ENCODE assay signal across 30 cellular contexts in the genomic region with DNA sequence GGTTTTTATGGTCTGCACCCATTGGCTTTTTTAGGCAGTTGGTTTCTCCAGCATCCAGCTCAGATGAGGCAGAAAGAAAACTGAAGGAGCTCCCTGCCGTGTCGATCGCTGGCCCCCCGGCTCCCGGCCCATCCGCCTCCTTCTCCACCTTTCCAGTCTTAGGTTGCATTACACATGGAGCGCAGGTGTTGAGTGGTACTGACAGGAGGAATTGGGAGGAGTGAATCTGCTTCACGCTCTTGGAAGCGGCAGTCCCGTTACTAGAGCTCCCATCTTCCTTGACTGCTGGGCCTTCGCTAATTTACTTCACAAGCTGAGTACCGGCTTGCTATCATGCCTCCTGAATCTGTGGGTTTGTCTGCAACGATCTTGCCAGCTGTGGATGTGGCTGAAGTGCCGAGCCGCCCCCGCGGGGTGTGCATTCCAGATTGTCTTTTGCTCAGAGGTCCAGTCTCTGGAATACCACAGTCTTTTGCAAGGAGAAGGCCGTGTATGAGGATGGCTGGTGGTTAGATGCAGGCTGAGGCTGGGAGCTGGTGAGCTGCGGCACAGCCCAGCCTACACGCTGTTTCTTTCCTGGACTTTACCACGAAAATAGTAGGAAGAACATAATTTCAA. TPM values are rescaled to one million over a fixed set of nuclear protein-coding genes. Genes with fewer than 3 reads are reported as not detected.
DNase-seq lines count a peak whose midpoint lies in the region; ATAC-seq, FAIRE-seq and TF ChIP-seq lines count a peak whose summit lies in the region.
"Had no signal": no experiment of that assay in that cellular context is flagged by ENCODE, and none has a peak within 500 bp of the region (broad histone marks: within the 10 kb centered on the region; RNA-seq: fewer than 3 reads in every experiment).

No MANE protein-coding gene starts in this region.

- H3K79me2 ChIP-seq in H9 (ENCODE audit: insufficient read depth, low read length), result no peaks in the 10 kb centered on the region
- no peaks in the 10 kb centered on the region for H3K79me2 ChIP-seq in smooth muscle cell (ENCODE audit: low read depth)

- no peak overlapping the region for H2AK5ac ChIP-seq in H9 (ENCODE audit: insufficient read length, low read length)

- no peak overlapping the region for H3K4ac ChIP-seq in H9 (ENCODE audit: low read depth, low read length)

- H3T11ph ChIP-seq in H9 (ENCODE audit: low read length), result no peak overlapping the region

- no peak for TF ChIP-seq CTCF in H9 (conservative IDR thresholded peaks at IDR 0.05)
- no peak for TF ChIP-seq CTCF in astrocyte of the spinal cord (IDR thresholded peaks at IDR 0.05; ENCODE audit: low read depth, low read length)
- TF ChIP-seq CTCF in natural killer cell (IDR thresholded peaks at IDR 0.05), result no peak
- no peak for TF ChIP-seq CTCF in smooth muscle cell (IDR thresholded peaks at IDR 0.05; ENCODE audit: borderline replicate concordance, insufficient read depth, poor library complexity, severe bottlenecking)

- WGBS in H9 (ENCODE audit: extremely low coverage, insufficient read length, low lambda C conversion rate), result no CpG with 5 or more reads among the region's 21 CpGs
- WGBS in smooth muscle cell (ENCODE audit: low lambda C conversion rate), result 76% methylated on average over 21 of the region's 21 CpGs

- H3K4me1 Mint-ChIP-seq in H9 (no peaks in the 10 kb centered on the region; a peak in 1 of 4 replicates), natural killer cell (peaks cover 11 to 19% of the 10 kb centered on the region in 2 donors)
- no peaks in the 10 kb centered on the region for H3K4me1 Mint-ChIP-seq in stimulated activated effector memory CD8-positive, alpha-beta T cell treated with anti-CD3 and anti-CD28 coated beads, Interleukin-12 subunit alpha, Interleukin-12 subunit beta, amount 100 ng/mL, for 72 hours

- H4K91ac ChIP-seq in H9 (ENCODE audit: insufficient read length, low read depth, low read length), result no peak overlapping the region

- in situ Hi-C loops in astrocyte of the spinal cord (cut with HindIII; ENCODE audit: low sequenced_read_pairs), result no loop called here

- H3K56ac ChIP-seq in H9 (ENCODE audit: insufficient read length, low read depth, low read length), result no peak overlapping the region

- H3K9me3 ChIP-seq in H9 (ENCODE audit: control insufficient read depth, low read depth, low read length) (no peaks in the 10 kb centered on the region), smooth muscle cell (replicated peaks; ENCODE audit: low read depth) (no peaks in the 10 kb centered on the region)
- H3K9me3 ChIP-seq: right lobe of liver, SJSA1 had no signal

- H3K4me2 ChIP-seq in H9 (ENCODE audit: insufficient read depth, insufficient read length, low read length), result no peak overlapping the region
- H3K4me2 ChIP-seq in smooth muscle cell, result no peak overlapping the region
- H3K4me2 ChIP-seq: KMS-11 had no signal

- H3K27ac Mint-ChIP-seq in H9 (peak overlapping the region in 2 of 3 experiments; percentile 40 to 89; a peak in 3 of 7 replicates), natural killer cell (no peak overlapping the region)
- H3K27ac Mint-ChIP-seq in stimulated activated effector memory CD8-positive, alpha-beta T cell treated with anti-CD3 and anti-CD28 coated beads, Interleukin-12 subunit alpha, Interleukin-12 subunit beta, amount 100 ng/mL, for 72 hours, result peak overlapping the region; percentile 40
- H3K27ac Mint-ChIP-seq: activated B cell treated with CpG ODN at 0.5 μM for 24 hours; activated naive CD4-positive, alpha-beta T cell treated with anti-CD3 and anti-CD28 coated beads, Interleukin-2, amount 50 U/mL, for 24 hours; naive thymus-derived CD8-positive, alpha-beta T cell had no signal

- H2BK12ac ChIP-seq in H9 (ENCODE audit: insufficient read length, low read depth, low read length), result no peak overlapping the region

- no peak overlapping the region for H2BK5ac ChIP-seq in H9 (ENCODE audit: insufficient read length, low read length)

- no peak overlapping the region for H2BK20ac ChIP-seq in H9 (ENCODE audit: low read depth, low read length, poor library complexity, severe bottlenecking)

- no peak overlapping the region for H3K18ac ChIP-seq in H9 (ENCODE audit: insufficient read length, low read depth, low read length)

- H3K36me3 ChIP-seq in smooth muscle cell (ENCODE audit: low read depth), result no peaks in the 10 kb centered on the region
- H3K36me3 ChIP-seq: SJSA1 had no signal

- no peak overlapping the region for H2BK15ac ChIP-seq in H9 (ENCODE audit: low read depth, low read length)

- intact Hi-C loops in natural killer cell (cut with micrococcal nuclease), result no loop called here

- no peak overlapping the region for H4K8ac ChIP-seq in H9 (replicated peaks; ENCODE audit: insufficient read length, low read depth, low read length)

- H3K36me3 Mint-ChIP-seq in H9 (ENCODE audit: insufficient read depth in 1 of 3, low read depth in 3 of 3) (peaks cover 0 to 3% (median 0%) of the 10 kb centered on the region in 3 experiments; a peak in 4 of 7 replicates), natural killer cell (no peaks in the 10 kb centered on the region)
- peaks cover 6% of the 10 kb centered on the region for H3K36me3 Mint-ChIP-seq in stimulated activated effector memory CD8-positive, alpha-beta T cell treated with anti-CD3 and anti-CD28 coated beads, Interleukin-12 subunit alpha, Interleukin-12 subunit beta, amount 100 ng/mL, for 72 hours

- FAIRE-seq in RCC 7860 (lab: Jason Lieb, UNC), result no peak
- FAIRE-seq: G401.6, GM19239 had no signal

- no peak overlapping the region for H3K27ac ChIP-seq in H9 (ENCODE audit: insufficient read length, low read depth, low read length)
- no peak overlapping the region for H3K27ac ChIP-seq in smooth muscle cell (ENCODE audit: low read depth)
- H3K27ac ChIP-seq: KMS-11, parathyroid adenoma, right lobe of liver, SJSA1 had no signal

- peaks cover 0 to 3% of the 10 kb centered on the region in 2 experiments; a peak in 3 of 5 replicates for H3K9me3 Mint-ChIP-seq in H9
- no peaks in the 10 kb centered on the region for H3K9me3 Mint-ChIP-seq in stimulated activated effector memory CD8-positive, alpha-beta T cell treated with anti-CD3 and anti-CD28 coated beads, Interleukin-12 subunit alpha, Interleukin-12 subunit beta, amount 100 ng/mL, for 72 hours
- H3K9me3 Mint-ChIP-seq in natural killer cell, result no peaks in the 10 kb centered on the region
- H3K9me3 Mint-ChIP-seq: activated B cell treated with CpG ODN at 0.5 μM for 24 hours; activated naive CD4-positive, alpha-beta T cell treated with anti-CD3 and anti-CD28 coated beads, Interleukin-2, amount 50 U/mL, for 24 hours; naive thymus-derived CD8-positive, alpha-beta T cell had no signal

- no peak overlapping the region for H3K9ac ChIP-seq in H9 (ENCODE audit: extremely low read depth, insufficient read length, low read length)
- no peak overlapping the region for H3K9ac ChIP-seq in smooth muscle cell (ENCODE audit: low read depth)
- H3K9ac ChIP-seq: KMS-11, parathyroid adenoma had no signal

- H3K27me3 Mint-ChIP-seq in H9 (ENCODE audit: low read depth), result no peaks in the 10 kb centered on the region
- no peaks in the 10 kb centered on the region for H3K27me3 Mint-ChIP-seq in natural killer cell (ENCODE audit: low read depth in 2 of 2)
- H3K27me3 Mint-ChIP-seq: activated B cell treated with CpG ODN at 0.5 μM for 24 hours; activated naive CD4-positive, alpha-beta T cell treated with anti-CD3 and anti-CD28 coated beads, Interleukin-2, amount 50 U/mL, for 24 hours; naive thymus-derived CD8-positive, alpha-beta T cell had no signal

- no peak overlapping the region for H3K14ac ChIP-seq in H9 (ENCODE audit: insufficient read depth, low read length)

- H3K4me3 ChIP-seq in astrocyte of the spinal cord (ENCODE audit: low read depth, low read length) (no peak overlapping the region), smooth muscle cell (no peak overlapping the region)
- H3K4me3 ChIP-seq: dorsolateral prefrontal cortex, right lobe of liver, SJSA1 had no signal

- H3K4me3 Mint-ChIP-seq in H9, result no peak overlapping the region
- no peak overlapping the region for H3K4me3 Mint-ChIP-seq in stimulated activated effector memory CD8-positive, alpha-beta T cell treated with anti-CD3 and anti-CD28 coated beads, Interleukin-12 subunit alpha, Interleukin-12 subunit beta, amount 100 ng/mL, for 72 hours
- H3K4me3 Mint-ChIP-seq in natural killer cell, result no peak overlapping the region
- H3K4me3 Mint-ChIP-seq: activated B cell treated with CpG ODN at 0.5 μM for 24 hours; activated naive CD4-positive, alpha-beta T cell treated with anti-CD3 and anti-CD28 coated beads, Interleukin-2, amount 50 U/mL, for 24 hours; naive thymus-derived CD8-positive, alpha-beta T cell had no signal

- no peak overlapping the region for H3K23ac ChIP-seq in H9 (ENCODE audit: insufficient read length, low read depth, low read length)

- H4K20me1 ChIP-seq in H9 (ENCODE audit: control insufficient read depth, insufficient read depth, insufficient read length) (no peaks in the 10 kb centered on the region), smooth muscle cell (ENCODE audit: low read depth) (peaks cover 8% of the 10 kb centered on the region)

- no peak for ATAC-seq in stimulated activated effector memory CD8-positive, alpha-beta T cell treated with anti-CD3 and anti-CD28 coated beads, Interleukin-12 subunit alpha, Interleukin-12 subunit beta, amount 100 ng/mL, for 72 hours
- no peak for ATAC-seq in natural killer cell
- ATAC-seq: left ventricle myocardium superior; naive thymus-derived CD8-positive, alpha-beta T cell had no signal

- H2AFZ ChIP-seq in H9 (ENCODE audit: low read length) (no peak overlapping the region), smooth muscle cell (ENCODE audit: low read depth) (no peak overlapping the region)
- H2AFZ ChIP-seq: parathyroid adenoma had no signal

- H2BK120ac ChIP-seq in H9 (ENCODE audit: low read depth, low read length, poor library complexity, severe bottlenecking), result no peak overlapping the region

- DNase-seq in H9 (no peak), astrocyte of the spinal cord (ENCODE audit: low read depth, low spot score) (peak; percentile 5), iris pigment epithelial cell (ENCODE audit: low read depth) (peak; percentile 15), RCC 7860 (ENCODE audit: low spot score) (no peak), natural killer cell (no peak), smooth muscle cell (lab: John Stamatoyannopoulos, UW; ENCODE audit: unreplicated experiment) (no peak), activated T-cell treated with anti-CD3 and anti-CD28 coated beads for 4 hours (no peak)
- no peak for DNase-seq in stimulated activated effector memory CD8-positive, alpha-beta T cell treated with anti-CD3 and anti-CD28 coated beads, Interleukin-12 subunit alpha, Interleukin-12 subunit beta, amount 100 ng/mL, for 72 hours (ENCODE audit: low spot score in 2 of 2)
- DNase-seq: activated B cell treated with CpG ODN at 0.5 μM for 24 hours; activated CD4-positive, alpha-beta T cell treated with anti-CD3 and anti-CD28 coated beads, Interleukin-2, amount 50 U/mL, for 1 hour; DMS153; glutamatergic neuron; left ventricle myocardium superior; midbrain; MM.1S; naive thymus-derived CD8-positive, alpha-beta T cell; NCI-H1417 treated with DMSO at 0.1 percent for 48 hours; NCI-H2081; NCI-H446 treated with DMSO at 0.1 percent for 48 hours; right lobe of liver; RPMI8226; stimulated activated CD4-positive, alpha-beta T cell treated with anti-CD3 and anti-CD28 coated beads, Interleukin-4, amount 100 ng/mL, for 4 hours; stimulated activated naive CD4-positive, alpha-beta T cell treated with Interleukin-2 at 50 U/mL for 16 hours had no signal

- no peak overlapping the region for H4K5ac ChIP-seq in H9 (ENCODE audit: insufficient read length, low read depth, low read length)

- H3F3A ChIP-seq in smooth muscle cell (ENCODE audit: low read depth), result peaks cover 3% of the 10 kb centered on the region

- no peaks in the 10 kb centered on the region for H3K23me2 ChIP-seq in H9 (ENCODE audit: insufficient read length, low read depth, low read length, poor library complexity, severe bottlenecking)

- H3K4me1 ChIP-seq in H9 (ENCODE audit: insufficient read depth, low read length) (no peaks in the 10 kb centered on the region), smooth muscle cell (ENCODE audit: low read depth) (peaks cover 10% of the 10 kb centered on the region)
- H3K4me1 ChIP-seq: parathyroid adenoma, right lobe of liver had no signal

- H3K79me1 ChIP-seq in H9 (ENCODE audit: insufficient read depth, low read depth, low read length, poor library complexity, severe bottlenecking), result no peaks in the 10 kb centered on the region

- H3K27me3 ChIP-seq in H9 (ENCODE audit: insufficient read depth, low read length), result no peaks in the 10 kb centered on the region
- no peaks in the 10 kb centered on the region for H3K27me3 ChIP-seq in smooth muscle cell (ENCODE audit: low read depth)
- H3K27me3 ChIP-seq: dorsolateral prefrontal cortex, right lobe of liver, SJSA1 had no signal

RNA-seq across cellular contexts. Expression of a gene that starts 17.1 kb away (rescaled TPM):
- 6.7 and 7.0 TPM in 2 replicates for total RNA-seq in H9 (2021)
- 10 to 100 TPM in 2 of 3 donors, 1 to 10 TPM in 1; 9.6 to 13.5 (median 11.3) TPM for total RNA-seq in natural killer cell
- total RNA-seq in smooth muscle cell, result 12.7 and 15.0 TPM in 2 replicates
- polyA plus RNA-seq in smooth muscle cell, result 5.8 and 16.3 TPM in 2 replicates

RNA-seq across cellular contexts. Expression of a gene that starts 20.5 kb away (rescaled TPM):
- total RNA-seq in H9 (2021) (41.2 and 42.6 TPM in 2 replicates), natural killer cell (10 to 100 TPM; 24.9 to 26.7 (median 25.6) TPM), smooth muscle cell (11.2 and 16.8 TPM in 2 replicates)
- polyA plus RNA-seq in smooth muscle cell, result 32.4 and 43.6 TPM in 2 replicates

RNA-seq across cellular contexts. Expression of a gene that starts 55.9 kb away (rescaled TPM):
- total RNA-seq in H9 (2021) (122 TPM in 2 replicates), natural killer cell (10 to 100 TPM; 38.3 to 47.1 (median 42.4) TPM), smooth muscle cell (42.9 and 51.5 TPM in 2 replicates)
- polyA plus RNA-seq in smooth muscle cell, result 153 and 179 TPM in 2 replicates

RNA-seq across cellular contexts. Expression of a gene that starts 56.3 kb away (rescaled TPM):
- total RNA-seq in H9 (2021) (52.9 and 55.3 TPM in 2 replicates), natural killer cell (100 to 1,000 TPM; 140 to 191 (median 176) TPM), smooth muscle cell (9.8 and 19.5 TPM in 2 replicates)
- 6.0 and 7.9 TPM in 2 replicates for polyA plus RNA-seq in smooth muscle cell

Comparison
In these comparisons a context has a peak if more than half of its experiments do, and no peak if none do; other contexts are left out.
1. DNase-seq: peak in astrocyte of the spinal cord (single experiment) and iris pigment epithelial cell (single experiment); none in H9 (single experiment), stimulated activated effector memory CD8-positive, alpha-beta T cell treated with anti-CD3 and anti-CD28 coated beads, Interleukin-12 subunit alpha, Interleukin-12 subunit beta, amount 100 ng/mL, for 72 hours (0 of 2), RCC 7860 (single experiment), natural killer cell (single experiment), smooth muscle cell (single experiment) and activated T-cell treated with anti-CD3 and anti-CD28 coated beads for 4 hours (single experiment).
2. H3K27ac Mint-ChIP-seq: peak in H9 (2 of 3) and stimulated activated effector memory CD8-positive, alpha-beta T cell treated with anti-CD3 and anti-CD28 coated beads, Interleukin-12 subunit alpha, Interleukin-12 subunit beta, amount 100 ng/mL, for 72 hours (single experiment); none in natural killer cell (0 of 2).